ENCODE assay signal across 1 cellular context in genomic region chr4:183287677-183288076, GRCh38.
TF ChIP-seq lines count a peak whose summit lies in the region.

No MANE protein-coding gene starts in this region.

TF ChIP-seq in A549, 52 proteins besides CTCF, POLR2A, EP300 and RAD21 (continued from another document):
- no peak for TF ChIP-seq PBX3 (IDR thresholded peaks at IDR 0.05)
